Comparison of ENCODE assay signal across 1 cellular context in genomic region chr16:2046889-2047329, GRCh38.
TF ChIP-seq lines count a peak whose summit lies in the region.

No MANE protein-coding gene starts in this region.

TF ChIP-seq in HepG2, 621 proteins besides CTCF, POLR2A, EP300 and RAD21:
- TF ChIP-seq, protein P1, sequence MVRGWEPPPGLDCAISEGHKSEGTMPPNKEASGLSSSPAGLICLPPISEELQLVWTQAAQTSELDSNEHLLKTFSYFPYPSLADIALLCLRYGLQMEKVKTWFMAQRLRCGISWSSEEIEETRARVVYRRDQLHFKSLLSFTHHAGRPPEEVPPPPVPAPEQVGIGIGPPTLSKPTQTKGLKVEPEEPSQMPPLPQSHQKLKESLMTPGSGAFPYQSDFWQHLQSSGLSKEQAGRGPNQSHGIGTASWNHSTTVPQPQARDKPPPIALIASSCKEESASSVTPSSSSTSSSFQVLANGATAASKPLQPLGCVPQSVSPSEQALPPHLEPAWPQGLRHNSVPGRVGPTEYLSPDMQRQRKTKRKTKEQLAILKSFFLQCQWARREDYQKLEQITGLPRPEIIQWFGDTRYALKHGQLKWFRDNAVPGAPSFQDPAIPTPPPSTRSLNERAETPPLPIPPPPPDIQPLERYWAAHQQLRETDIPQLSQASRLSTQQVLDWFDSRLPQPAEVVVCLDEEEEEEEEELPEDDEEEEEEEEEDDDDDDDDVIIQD (CRISPR knock-in tag; IDR thresholded peaks at IDR 0.05; ENCODE audit: low read depth), result no peak
- TF ChIP-seq ZSCAN25 (CRISPR knock-in tag; IDR thresholded peaks at IDR 0.05), result 0 out of 2 replicates have a peak, but pooled peaks have one; percentile 8
- TF ChIP-seq ZSCAN30 (CRISPR knock-in tag; IDR thresholded peaks at IDR 0.05), result 0 out of 2 replicates have a peak, but pooled peaks have one; percentile 14
- peak; percentile 36; the same call in 1 of the 2 replicates for TF ChIP-seq ETV5 (CRISPR knock-in tag; IDR thresholded peaks at IDR 0.05; ENCODE audit: borderline replicate concordance)
- TF ChIP-seq ZNF747 (CRISPR knock-in tag; IDR thresholded peaks at IDR 0.05; ENCODE audit: borderline replicate concordance), result peak; percentile 42; the same call in 1 of the 2 replicates
- 0 out of 2 replicates have a peak, but pooled peaks have one; percentile 35 for TF ChIP-seq FOXO1 (CRISPR knock-in tag; IDR thresholded peaks at IDR 0.05)
- no peak for TF ChIP-seq ZFX (CRISPR knock-in tag; IDR thresholded peaks at IDR 0.05; ENCODE audit: low read depth)
- TF ChIP-seq NFATC3 (CRISPR knock-in tag; IDR thresholded peaks at IDR 0.05), result 0 out of 2 replicates have a peak, but pooled peaks have one; percentile 10
- TF ChIP-seq SIX1 (CRISPR knock-in tag; IDR thresholded peaks at IDR 0.05; ENCODE audit: borderline replicate concordance), result no peak
- TF ChIP-seq RCOR2 (CRISPR knock-in tag; IDR thresholded peaks at IDR 0.05), result no peak
- peak; percentile 27; the same call in 1 of the 2 replicates for TF ChIP-seq GFI1 (CRISPR knock-in tag; IDR thresholded peaks at IDR 0.05; ENCODE audit: borderline replicate concordance)
- 0 out of 2 replicates have a peak, but pooled peaks have one; percentile 8 for TF ChIP-seq ZNF124 (CRISPR knock-in tag; IDR thresholded peaks at IDR 0.05)
- TF ChIP-seq, protein P2, sequence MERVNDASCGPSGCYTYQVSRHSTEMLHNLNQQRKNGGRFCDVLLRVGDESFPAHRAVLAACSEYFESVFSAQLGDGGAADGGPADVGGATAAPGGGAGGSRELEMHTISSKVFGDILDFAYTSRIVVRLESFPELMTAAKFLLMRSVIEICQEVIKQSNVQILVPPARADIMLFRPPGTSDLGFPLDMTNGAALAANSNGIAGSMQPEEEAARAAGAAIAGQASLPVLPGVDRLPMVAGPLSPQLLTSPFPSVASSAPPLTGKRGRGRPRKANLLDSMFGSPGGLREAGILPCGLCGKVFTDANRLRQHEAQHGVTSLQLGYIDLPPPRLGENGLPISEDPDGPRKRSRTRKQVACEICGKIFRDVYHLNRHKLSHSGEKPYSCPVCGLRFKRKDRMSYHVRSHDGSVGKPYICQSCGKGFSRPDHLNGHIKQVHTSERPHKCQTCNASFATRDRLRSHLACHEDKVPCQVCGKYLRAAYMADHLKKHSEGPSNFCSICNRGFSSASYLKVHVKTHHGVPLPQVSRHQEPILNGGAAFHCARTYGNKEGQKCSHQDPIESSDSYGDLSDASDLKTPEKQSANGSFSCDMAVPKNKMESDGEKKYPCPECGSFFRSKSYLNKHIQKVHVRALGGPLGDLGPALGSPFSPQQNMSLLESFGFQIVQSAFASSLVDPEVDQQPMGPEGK (CRISPR knock-in tag; IDR thresholded peaks at IDR 0.05), result peak; percentile 89; the same call in 1 of the 2 replicates
- TF ChIP-seq ZMYM4 (CRISPR knock-in tag; IDR thresholded peaks at IDR 0.05), result 0 out of 2 replicates have a peak, but pooled peaks have one; percentile 36
- no peak for TF ChIP-seq KAT2B (IDR thresholded peaks at IDR 0.05; ENCODE audit: borderline replicate concordance, low read depth, low read length)
- TF ChIP-seq ZKSCAN1 (IDR thresholded peaks at IDR 0.05; ENCODE audit: low read length), result no peak
- TF ChIP-seq, protein P3, sequence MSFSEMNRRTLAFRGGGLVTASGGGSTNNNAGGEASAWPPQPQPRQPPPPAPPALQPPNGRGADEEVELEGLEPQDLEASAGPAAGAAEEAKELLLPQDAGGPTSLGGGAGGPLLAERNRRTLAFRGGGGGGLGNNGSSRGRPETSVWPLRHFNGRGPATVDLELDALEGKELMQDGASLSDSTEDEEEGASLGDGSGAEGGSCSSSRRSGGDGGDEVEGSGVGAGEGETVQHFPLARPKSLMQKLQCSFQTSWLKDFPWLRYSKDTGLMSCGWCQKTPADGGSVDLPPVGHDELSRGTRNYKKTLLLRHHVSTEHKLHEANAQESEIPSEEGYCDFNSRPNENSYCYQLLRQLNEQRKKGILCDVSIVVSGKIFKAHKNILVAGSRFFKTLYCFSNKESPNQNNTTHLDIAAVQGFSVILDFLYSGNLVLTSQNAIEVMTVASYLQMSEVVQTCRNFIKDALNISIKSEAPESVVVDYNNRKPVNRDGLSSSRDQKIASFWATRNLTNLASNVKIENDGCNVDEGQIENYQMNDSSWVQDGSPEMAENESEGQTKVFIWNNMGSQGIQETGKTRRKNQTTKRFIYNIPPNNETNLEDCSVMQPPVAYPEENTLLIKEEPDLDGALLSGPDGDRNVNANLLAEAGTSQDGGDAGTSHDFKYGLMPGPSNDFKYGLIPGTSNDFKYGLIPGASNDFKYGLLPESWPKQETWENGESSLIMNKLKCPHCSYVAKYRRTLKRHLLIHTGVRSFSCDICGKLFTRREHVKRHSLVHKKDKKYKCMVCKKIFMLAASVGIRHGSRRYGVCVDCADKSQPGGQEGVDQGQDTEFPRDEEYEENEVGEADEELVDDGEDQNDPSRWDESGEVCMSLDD (CRISPR knock-in tag; IDR thresholded peaks at IDR 0.05; ENCODE audit: borderline replicate concordance), result no peak
- TF ChIP-seq ZNF264 (CRISPR knock-in tag; IDR thresholded peaks at IDR 0.05), result peak; percentile 76
- TF ChIP-seq XRCC5 (optimal IDR thresholded peaks at IDR 0.05; ENCODE audit: low read length), result no peak
- TF ChIP-seq PHF5A (CRISPR knock-in tag; IDR thresholded peaks at IDR 0.05; ENCODE audit: low read depth, unreplicated experiment), result peak; percentile 23
- peak; percentile 17; the same call in 1 of the 2 replicates for TF ChIP-seq SIN3A (IDR thresholded peaks at IDR 0.05; ENCODE audit: borderline replicate concordance, low read depth, low read length)
- TF ChIP-seq, protein P4, sequence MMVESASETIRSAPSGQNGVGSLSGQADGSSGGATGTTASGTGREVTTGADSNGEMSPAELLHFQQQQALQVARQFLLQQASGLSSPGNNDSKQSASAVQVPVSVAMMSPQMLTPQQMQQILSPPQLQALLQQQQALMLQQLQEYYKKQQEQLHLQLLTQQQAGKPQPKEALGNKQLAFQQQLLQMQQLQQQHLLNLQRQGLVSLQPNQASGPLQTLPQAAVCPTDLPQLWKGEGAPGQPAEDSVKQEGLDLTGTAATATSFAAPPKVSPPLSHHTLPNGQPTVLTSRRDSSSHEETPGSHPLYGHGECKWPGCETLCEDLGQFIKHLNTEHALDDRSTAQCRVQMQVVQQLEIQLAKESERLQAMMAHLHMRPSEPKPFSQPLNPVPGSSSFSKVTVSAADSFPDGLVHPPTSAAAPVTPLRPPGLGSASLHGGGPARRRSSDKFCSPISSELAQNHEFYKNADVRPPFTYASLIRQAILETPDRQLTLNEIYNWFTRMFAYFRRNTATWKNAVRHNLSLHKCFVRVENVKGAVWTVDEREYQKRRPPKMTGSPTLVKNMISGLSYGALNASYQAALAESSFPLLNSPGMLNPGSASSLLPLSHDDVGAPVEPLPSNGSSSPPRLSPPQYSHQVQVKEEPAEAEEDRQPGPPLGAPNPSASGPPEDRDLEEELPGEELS (CRISPR knock-in tag; IDR thresholded peaks at IDR 0.05), result 0 out of 2 replicates have a peak, but pooled peaks have one; percentile 17
- no peak for TF ChIP-seq FOXP1 (IDR thresholded peaks at IDR 0.05)
- TF ChIP-seq FOXP1 (CRISPR knock-in tag; IDR thresholded peaks at IDR 0.05), result 0 out of 2 replicates have a peak, but pooled peaks have one; percentile 23
- TF ChIP-seq NCOA1 (CRISPR knock-in tag; IDR thresholded peaks at IDR 0.05), result 0 out of 2 replicates have a peak, but pooled peaks have one; percentile 48
- 0 out of 2 replicates have a peak, but pooled peaks have one; percentile 27 for TF ChIP-seq ATF2 (CRISPR knock-in tag; IDR thresholded peaks at IDR 0.05)
- no peak for TF ChIP-seq ZNF567 (CRISPR knock-in tag; IDR thresholded peaks at IDR 0.05; ENCODE audit: borderline replicate concordance)
- peak; percentile 31; the same call in 1 of the 2 replicates for TF ChIP-seq FOXA3 (CRISPR knock-in tag; IDR thresholded peaks at IDR 0.05)
- TF ChIP-seq, protein P5, sequence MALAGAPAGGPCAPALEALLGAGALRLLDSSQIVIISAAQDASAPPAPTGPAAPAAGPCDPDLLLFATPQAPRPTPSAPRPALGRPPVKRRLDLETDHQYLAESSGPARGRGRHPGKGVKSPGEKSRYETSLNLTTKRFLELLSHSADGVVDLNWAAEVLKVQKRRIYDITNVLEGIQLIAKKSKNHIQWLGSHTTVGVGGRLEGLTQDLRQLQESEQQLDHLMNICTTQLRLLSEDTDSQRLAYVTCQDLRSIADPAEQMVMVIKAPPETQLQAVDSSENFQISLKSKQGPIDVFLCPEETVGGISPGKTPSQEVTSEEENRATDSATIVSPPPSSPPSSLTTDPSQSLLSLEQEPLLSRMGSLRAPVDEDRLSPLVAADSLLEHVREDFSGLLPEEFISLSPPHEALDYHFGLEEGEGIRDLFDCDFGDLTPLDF (CRISPR knock-in tag; IDR thresholded peaks at IDR 0.05), result no peak
- 0 out of 2 replicates have a peak, but pooled peaks have one; percentile 11 for TF ChIP-seq ZNF766 (CRISPR knock-in tag; IDR thresholded peaks at IDR 0.05; ENCODE audit: borderline replicate concordance)
- TF ChIP-seq EED (CRISPR knock-in tag; IDR thresholded peaks at IDR 0.05), result 0 out of 2 replicates have a peak, but pooled peaks have one; percentile 11
- TF ChIP-seq GATA4 (IDR thresholded peaks at IDR 0.05; ENCODE audit: borderline replicate concordance, low read depth), result 0 out of 2 replicates have a peak, but pooled peaks have one; percentile 18
- 0 out of 2 replicates have a peak, but pooled peaks have one; percentile 44 for TF ChIP-seq ZNF788 (CRISPR knock-in tag; IDR thresholded peaks at IDR 0.05; ENCODE audit: borderline replicate concordance)
- TF ChIP-seq ZNF331 (CRISPR knock-in tag; IDR thresholded peaks at IDR 0.05), result peak; percentile 50; the same call in 1 of the 2 replicates
- TF ChIP-seq KLF12 (CRISPR knock-in tag; IDR thresholded peaks at IDR 0.05; ENCODE audit: borderline replicate concordance), result peak; percentile 1; the same call in 1 of the 2 replicates
- no peak; the same call in 1 of the 2 replicates for TF ChIP-seq YEATS2 (CRISPR knock-in tag; IDR thresholded peaks at IDR 0.05; ENCODE audit: borderline replicate concordance)
- no peak for TF ChIP-seq YY1 (IDR thresholded peaks at IDR 0.05; ENCODE audit: insufficient read depth, insufficient replicate concordance, low read depth, low read length)
- TF ChIP-seq DRAP1 (CRISPR knock-in tag; IDR thresholded peaks at IDR 0.05), result no peak
- TF ChIP-seq PAX8 (CRISPR knock-in tag; IDR thresholded peaks at IDR 0.05; ENCODE audit: borderline replicate concordance), result 0 out of 2 replicates have a peak, but pooled peaks have one; percentile 12
